In the genomic region with DNA sequence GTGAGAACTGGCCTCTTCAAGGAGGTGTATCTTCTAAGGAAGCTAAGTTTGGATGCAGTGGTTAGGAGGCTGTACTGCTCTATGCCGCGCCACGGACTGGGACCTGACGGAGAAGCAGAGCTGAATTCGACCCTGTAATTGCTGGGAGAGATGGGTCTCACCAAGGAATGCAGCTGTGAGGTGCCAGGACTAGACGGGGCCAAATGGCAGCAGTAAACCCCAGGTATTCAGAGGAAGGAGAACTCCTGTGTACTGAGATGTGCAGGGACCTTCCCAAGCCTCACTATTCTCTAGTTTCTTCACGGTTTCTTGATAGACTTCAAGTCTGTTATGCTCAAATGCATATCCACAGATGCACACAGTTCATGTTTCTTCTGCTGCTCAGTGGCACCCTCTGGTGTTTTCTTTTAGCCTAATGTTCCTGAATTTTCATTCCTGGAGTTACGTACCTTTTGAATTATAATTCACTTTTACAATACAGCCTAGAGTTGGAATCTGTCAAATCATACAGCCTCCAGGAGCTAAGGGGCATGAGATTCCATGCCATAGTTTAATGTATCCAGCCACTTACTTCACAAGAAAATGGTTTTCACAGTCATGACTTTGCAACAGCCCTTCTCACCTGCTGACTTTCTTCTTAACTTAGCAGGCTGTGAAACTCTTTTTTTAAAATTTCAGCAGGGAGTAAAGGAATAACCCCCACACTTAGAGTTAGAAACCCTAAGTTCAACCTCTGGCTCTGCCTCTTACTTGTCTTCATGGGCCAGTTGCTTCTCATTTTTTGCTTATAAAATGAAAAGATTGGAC, we compare ENCODE assay signal across 9 cellular contexts.
DNase-seq lines count a peak whose midpoint lies in the region; ATAC-seq, FAIRE-seq and TF ChIP-seq lines count a peak whose summit lies in the region.
"Had no signal": no experiment of that assay in that cellular context is flagged by ENCODE, and none has a peak within 500 bp of the region (broad histone marks: within the 10 kb centered on the region; RNA-seq: fewer than 3 reads in every experiment).

No MANE protein-coding gene starts in this region.

- peaks cover 5 to 6% of the 10 kb centered on the region in 2 donors for H3K27me3 Mint-ChIP-seq in CD4-positive, alpha-beta memory T cell

- H3K9me3 ChIP-seq in Loucy (ENCODE audit: insufficient read depth, low read depth, low read length) (no peaks in the 10 kb centered on the region), GM12878 (replicated peaks; ENCODE audit: control insufficient read depth, insufficient read depth, low read length) (no peaks in the 10 kb centered on the region)
- H3K9me3 ChIP-seq in CD4-positive, alpha-beta memory T cell (ENCODE audit: control insufficient read depth in 1 of 2, low read length in 2 of 2) = no peaks in the 10 kb centered on the region
- H3K9me3 ChIP-seq: SJCRH30 had no signal

- SMC1A ChIA-PET in GM12878 (lab: Charles Lee; ENCODE audit: uncharacterized antibody, unreplicated experiment) = interaction anchor here (1.0 to 1.7 kb wide), 3 partner anchors 9 to 295 kb away, joined by 3 to 8 read pairs (median 5); no protein-coding TSS in a partner anchor

- no peak overlapping the region for H3K27ac ChIP-seq in GM12878 (ENCODE audit: control insufficient read depth, insufficient read depth)
- H3K27ac ChIP-seq in CD4-positive, alpha-beta memory T cell (ENCODE audit: low read depth, low read length) = no peak overlapping the region
- H3K27ac ChIP-seq: SJCRH30 had no signal

- DNase-seq in EL (peak; percentile 30), GM12878 (ENCODE audit: low read depth, low spot score) (no peak), left lobe of liver (ENCODE audit: low spot score) (peak; percentile 21), activated T-cell treated with anti-CD3 and anti-CD28 coated beads for 4 hours (no peak)
- no peak for DNase-seq in CD4-positive, alpha-beta memory T cell

- TF ChIP-seq EP300 in GM12878 (IDR thresholded peaks at IDR 0.05; ENCODE audit: borderline replicate concordance in 1 of 2, control insufficient read depth in 1 of 2, low read depth in 2 of 2, low read length in 2 of 2) = no peak

- no peaks in the 10 kb centered on the region for H3K36me3 ChIP-seq in Loucy (ENCODE audit: insufficient read depth, low read length)
- H3K36me3 ChIP-seq in GM12878 (ENCODE audit: control insufficient read depth in 2 of 2, insufficient read depth in 2 of 2, low read length in 1 of 2) = no peaks in the 10 kb centered on the region
- no peaks in the 10 kb centered on the region for H3K36me3 ChIP-seq in CD4-positive, alpha-beta memory T cell (ENCODE audit: insufficient read depth, low read length)
- H3K36me3 ChIP-seq: SJCRH30 had no signal

- RAD21 ChIA-PET in GM12878 (lab: Charles Lee; ENCODE audit: unreplicated experiment) = interaction anchor here (0.6 kb wide), 1 partner anchor 174 kb away, joined by 3 read pairs; no protein-coding TSS in a partner anchor

- no peak overlapping the region for H3K4me2 ChIP-seq in Loucy (ENCODE audit: low read depth, low read length, poor library complexity, severe bottlenecking)
- no peak overlapping the region for H3K4me2 ChIP-seq in GM12878 (ENCODE audit: control insufficient read depth, insufficient read depth)

- ATAC-seq in GM12878 = peak; percentile 57; the same call in 2 of the 3 replicates
- peak; percentile 80 for ATAC-seq in left lobe of liver
- ATAC-seq in GM19467 (IDR thresholded peaks at IDR 0.05; ENCODE audit: unreplicated experiment) = no peak
- ATAC-seq in HG03378 (IDR thresholded peaks at IDR 0.05; ENCODE audit: unreplicated experiment) = no peak

- H3K9me3 Mint-ChIP-seq in CD4-positive, alpha-beta memory T cell = no peaks in the 10 kb centered on the region

- H3K9ac ChIP-seq in Loucy (ENCODE audit: low read depth, low read length, poor library complexity, severe bottlenecking) (no peak overlapping the region), GM12878 (ENCODE audit: control insufficient read depth, insufficient read depth, low read length) (no peak overlapping the region)

- H3K36me3 Mint-ChIP-seq in CD4-positive, alpha-beta memory T cell = no peaks in the 10 kb centered on the region

- TF ChIP-seq RAD21 in GM12878 (IDR thresholded peaks at IDR 0.05; ENCODE audit: insufficient read depth, low read depth, low read length) = peak; percentile 29; the same call in 1 of the 2 replicates

- H3K4me1 Mint-ChIP-seq in CD4-positive, alpha-beta memory T cell = peaks cover 0 to 1% (median 0%) of the 10 kb centered on the region in 4 donors

- WGBS in GM12878 (ENCODE audit: insufficient coverage, insufficient replicate concordance, low lambda C conversion rate, missing lambda C conversion rate) = 56% methylated on average over 8 of the region's 8 CpGs

- intact Hi-C loops in GM12878 (cut with micrococcal nuclease; ENCODE audit: unreplicated experiment) = loop anchor here (1.0 kb wide), 1 partner anchor 122 kb away; no protein-coding TSS in a partner anchor
- intact Hi-C loops in CD4-positive, alpha-beta memory T cell (cut with micrococcal nuclease) = no loop called here

- H3K27me3 ChIP-seq in Loucy (ENCODE audit: insufficient read depth, low read length, poor library complexity, severe bottlenecking) (no peaks in the 10 kb centered on the region), GM12878 (replicated peaks in 1 of 2; ENCODE audit: control insufficient read depth in 2 of 2, insufficient read depth in 2 of 2, low read length in 1 of 2) (peaks cover 3 to 4% of the 10 kb centered on the region in 2 experiments; a peak in 3 of 4 replicates)
- no peaks in the 10 kb centered on the region for H3K27me3 ChIP-seq in CD4-positive, alpha-beta memory T cell (ENCODE audit: insufficient read depth, low read length)

- no peak overlapping the region for H3K4me3 Mint-ChIP-seq in CD4-positive, alpha-beta memory T cell

- no peaks in the 10 kb centered on the region for H3F3A ChIP-seq in Loucy (ENCODE audit: low read depth)

- peak; percentile 7 for FAIRE-seq in GM12878 (lab: Jason Lieb, UNC)

- H4K20me1 ChIP-seq in Loucy (ENCODE audit: insufficient read depth, low read length, poor library complexity, severe bottlenecking) (no peaks in the 10 kb centered on the region), GM12878 (ENCODE audit: control insufficient read depth, insufficient read depth) (no peaks in the 10 kb centered on the region; the same call in 1 of the 2 replicates)

- no peaks in the 10 kb centered on the region for H3K9me2 ChIP-seq in Loucy (replicated peaks; ENCODE audit: low read depth, low read length)

- CTCF ChIA-PET in GM12878 (lab: Yijun Ruan, JAX) = interaction anchor here (0.6 to 3.9 kb wide), 12 partner anchors 8 to 240 kb away, joined by 3 to 20 read pairs (median 8); no protein-coding TSS in a partner anchor
- CTCF ChIA-PET in CD4-positive, alpha-beta memory T cell (lab: Charles Lee; ENCODE audit: partially characterized antibody) = no interaction called here

- no peak for TF ChIP-seq POLR2A in GM12878 (IDR thresholded peaks at IDR 0.05; ENCODE audit: low read depth, low read length)

- BruUV-seq in GM12878 (replicated peaks; lab: Mats Ljungman, UMichigan) = no TSS peak

- H3K79me2 ChIP-seq in Loucy (ENCODE audit: insufficient read depth, low read length) (no peaks in the 10 kb centered on the region), GM12878 (ENCODE audit: control insufficient read depth, insufficient read depth, low read length) (no peaks in the 10 kb centered on the region)

- peak; percentile 84 for TF ChIP-seq CTCF in Loucy (conservative IDR thresholded peaks at IDR 0.05; ENCODE audit: low read length)
- TF ChIP-seq CTCF in GM12878 (IDR thresholded peaks at IDR 0.05 in 2 of 3, conservative IDR thresholded peaks at IDR 0.05 in 1 of 3; ENCODE audit: control insufficient read depth in 2 of 3, extremely low read depth in 1 of 3, insufficient read depth in 1 of 3, low read depth in 3 of 3, low read length in 3 of 3) = peak; percentile 50 to 56 (median 50); a peak in 5 of 6 replicates

- H3K27ac Mint-ChIP-seq in CD4-positive, alpha-beta memory T cell = no peak overlapping the region

- H3K4me1 ChIP-seq in Loucy (ENCODE audit: insufficient read depth, low read length, poor library complexity, severe bottlenecking) (no peaks in the 10 kb centered on the region), GM12878 (ENCODE audit: control insufficient read depth, insufficient read depth, low read length) (no peaks in the 10 kb centered on the region)
- no peaks in the 10 kb centered on the region for H3K4me1 ChIP-seq in CD4-positive, alpha-beta memory T cell (ENCODE audit: insufficient read depth, low read length)
- H3K4me1 ChIP-seq: SJCRH30 had no signal

- POLR2A ChIA-PET in GM12878 (lab: Charles Lee) = no interaction called here
- POLR2A ChIA-PET in CD4-positive, alpha-beta memory T cell (lab: Charles Lee; ENCODE audit: partially characterized antibody) = no interaction called here

- H2AFZ ChIP-seq in Loucy (ENCODE audit: low read length) (peak overlapping the region; percentile 29; the same call in 1 of the 2 replicates), GM12878 (ENCODE audit: control insufficient read depth, low read depth, low read length) (no peak overlapping the region)

- H3K4me3 ChIP-seq in Loucy (ENCODE audit: low read length, poor library complexity, severe bottlenecking) = no peak overlapping the region
- H3K4me3 ChIP-seq in GM12878 = no peak overlapping the region
- H3K4me3 ChIP-seq in CD4-positive, alpha-beta memory T cell (ENCODE audit: low read length in 2 of 2) = no peak overlapping the region
- H3K4me3 ChIP-seq: SJCRH30 had no signal

- in situ Hi-C loops in GM12878 (cut with MboI) = no loop called here

TF ChIP-seq in GM12878, 131 proteins besides CTCF, POLR2A, EP300 and RAD21:
- TF ChIP-seq SMC3 (IDR thresholded peaks at IDR 0.05; ENCODE audit: borderline replicate concordance, low read length) = peak; percentile 50; the same call in 1 of the 2 replicates
- no peak for TF ChIP-seq NRF1 (conservative IDR thresholded peaks at IDR 0.05; ENCODE audit: low read depth, low read length)
TF ChIP-seq in GM12878: peak in this region for 1.

Comparison
In these comparisons a context has a peak if more than half of its experiments do, and no peak if none do; other contexts are left out.
1. DNase-seq: peak in EL (single experiment) and left lobe of liver (single experiment); none in GM12878 (single experiment), CD4-positive, alpha-beta memory T cell (0 of 5) and activated T-cell treated with anti-CD3 and anti-CD28 coated beads for 4 hours (single experiment).
2. ATAC-seq: peak in GM12878 (single experiment) and left lobe of liver (single experiment); none in GM19467 (single experiment) and HG03378 (single experiment).